In genomic region chr12:87656311-87656710, GRCh38 we compare ENCODE assay signal across 15 cellular contexts.
A peak's percentile ranks its signal among the peaks of the same experiment; 100 is the strongest.
DNase-seq lines count a peak whose midpoint lies in the region; ATAC-seq and TF ChIP-seq lines count a peak whose summit lies in the region.
"Had no signal": no experiment of that assay in that cellular context is flagged by ENCODE, and none has a peak within 500 bp of the region (broad histone marks: within the 10 kb centered on the region; RNA-seq: fewer than 3 reads in every experiment).

No MANE protein-coding gene starts in this region.

- WGBS in transverse colon (ENCODE audit: low coverage in 1 of 2), 2 donors, result 81 to 100% methylated on average over 1 of the region's 1 CpG

- no peaks in the 10 kb centered on the region for H3K36me3 Mint-ChIP-seq in central memory CD8-positive, alpha-beta T cell (ENCODE audit: insufficient read depth)
- no peaks in the 10 kb centered on the region for H3K36me3 Mint-ChIP-seq in neural progenitor cell
- H3K36me3 Mint-ChIP-seq: CD14-positive monocyte; CD8-positive, alpha-beta T cell had no signal

- no peak overlapping the region for H3K4me3 Mint-ChIP-seq in central memory CD8-positive, alpha-beta T cell
- H3K4me3 Mint-ChIP-seq in neural progenitor cell, result no peak overlapping the region
- H3K4me3 Mint-ChIP-seq: CD14-positive monocyte; CD8-positive, alpha-beta T cell had no signal

- no peaks in the 10 kb centered on the region for H3K27me3 Mint-ChIP-seq in central memory CD8-positive, alpha-beta T cell
- H3K27me3 Mint-ChIP-seq in neural progenitor cell (ENCODE audit: insufficient read depth, low read depth), result no peaks in the 10 kb centered on the region

- H3K9me3 ChIP-seq in neural progenitor cell (ENCODE audit: low read depth), result no peaks in the 10 kb centered on the region
- no peaks in the 10 kb centered on the region for H3K9me3 ChIP-seq in transverse colon
- H3K9me3 ChIP-seq in MM.1S (replicated peaks; ENCODE audit: insufficient read depth, low read length), result no peaks in the 10 kb centered on the region
- H3K9me3 ChIP-seq: Caco-2 had no signal

- intact Hi-C loops in transverse colon (cut with DNase I; ENCODE audit: low total_unique reads), result no loop called here

- no peaks in the 10 kb centered on the region for H3K36me3 ChIP-seq in neural progenitor cell
- no peaks in the 10 kb centered on the region for H3K36me3 ChIP-seq in transverse colon
- H3K36me3 ChIP-seq in MM.1S (replicated peaks; ENCODE audit: insufficient read depth, low read length), result no peaks in the 10 kb centered on the region

- peak overlapping the region; percentile 65 for H3K27ac Mint-ChIP-seq in central memory CD8-positive, alpha-beta T cell (ENCODE audit: low read depth)
- H3K27ac Mint-ChIP-seq in neural progenitor cell, result no peak overlapping the region
- H3K27ac Mint-ChIP-seq: CD14-positive monocyte; CD8-positive, alpha-beta T cell had no signal

- H3K9me3 Mint-ChIP-seq in central memory CD8-positive, alpha-beta T cell, result peaks cover 9% of the 10 kb centered on the region
- H3K9me3 Mint-ChIP-seq in neural progenitor cell, result no peaks in the 10 kb centered on the region
- H3K9me3 Mint-ChIP-seq: CD8-positive, alpha-beta T cell had no signal

- H3K27ac ChIP-seq in neural progenitor cell (no peak overlapping the region), transverse colon (no peak overlapping the region), MM.1S (ENCODE audit: low read length) (no peak overlapping the region)
- H3K27ac ChIP-seq: 22Rv1, GM23248, HL-60 had no signal

- no peak for TF ChIP-seq CTCF in neural progenitor cell (IDR thresholded peaks at IDR 0.05)
- TF ChIP-seq CTCF in transverse colon (IDR thresholded peaks at IDR 0.05), result no peak
- TF ChIP-seq CTCF in MM.1S (IDR thresholded peaks at IDR 0.05; ENCODE audit: low read length), result no peak

- TF ChIP-seq POLR2A in transverse colon (IDR thresholded peaks at IDR 0.05), result no peak

- DNase-seq in DMS53 (lab: John Stamatoyannopoulos, UW) (peak; percentile 33), DMS53 treated with DMSO at 0.1 percent for 48 hours (lab: John Stamatoyannopoulos, UW; ENCODE audit: unreplicated experiment) (no peak), left kidney (ENCODE audit: low read depth, low spot score) (peak; percentile 66), neural progenitor cell (ENCODE audit: low spot score) (peak; percentile 29), transverse colon (no peak), MM.1S (no peak), COLO668 (lab: John Stamatoyannopoulos, UW; ENCODE audit: unreplicated experiment) (no peak)
- DNase-seq in central memory CD8-positive, alpha-beta T cell (ENCODE audit: low spot score in 2 of 2), result no peak
- DNase-seq: Caco-2; CD8-positive, alpha-beta T cell; GM23248; H7 had no signal

- H3K79me2 ChIP-seq in neural progenitor cell (ENCODE audit: low read depth) (no peaks in the 10 kb centered on the region), MM.1S (ENCODE audit: low read length) (no peaks in the 10 kb centered on the region)

- H4K20me1 ChIP-seq in neural progenitor cell (ENCODE audit: low read depth) (no peaks in the 10 kb centered on the region), MM.1S (ENCODE audit: insufficient read depth, low read length) (no peaks in the 10 kb centered on the region)

- peaks cover 3% of the 10 kb centered on the region for H3K4me1 Mint-ChIP-seq in central memory CD8-positive, alpha-beta T cell
- peaks cover 8% of the 10 kb centered on the region for H3K4me1 Mint-ChIP-seq in neural progenitor cell
- H3K4me1 Mint-ChIP-seq: CD14-positive monocyte had no signal

- H3K27me3 ChIP-seq in neural progenitor cell (no peaks in the 10 kb centered on the region), transverse colon (no peaks in the 10 kb centered on the region), MM.1S (replicated peaks; ENCODE audit: insufficient read depth, low read length) (no peaks in the 10 kb centered on the region)

- H3K9me2 ChIP-seq in MM.1S (replicated peaks; ENCODE audit: insufficient read depth, low read length), result no peaks in the 10 kb centered on the region

- H3K4me3 ChIP-seq in neural progenitor cell (no peak overlapping the region), transverse colon (no peak overlapping the region), MM.1S (ENCODE audit: low read length) (no peak overlapping the region)
- H3K4me3 ChIP-seq: GM23248 had no signal

- H3K4me2 ChIP-seq in neural progenitor cell (no peak overlapping the region), MM.1S (ENCODE audit: low read depth, low read length) (no peak overlapping the region)

- in situ Hi-C loops in transverse colon (cut with MboI; ENCODE audit: low pct_ligation_motif_present in 1 of 4, low pct_unique_long_range_greater_than_20kb in 1 of 4, low sequenced_read_pairs in 3 of 4), result loop anchor here in 1 of 4 donors (25.0 kb wide), 1 partner anchor 394 kb away; no protein-coding TSS in a partner anchor

- H2AFZ ChIP-seq in neural progenitor cell (replicated peaks), result no peak overlapping the region
- no peak overlapping the region for H2AFZ ChIP-seq in MM.1S (ENCODE audit: low read length)
- H2AFZ ChIP-seq: GM23248 had no signal

- H3K4me1 ChIP-seq in neural progenitor cell, result peaks cover 7% of the 10 kb centered on the region
- H3K4me1 ChIP-seq in transverse colon, result peaks cover 0 to 1% (median under 1%) of the 10 kb centered on the region in 4 donors
- H3K4me1 ChIP-seq in MM.1S (ENCODE audit: low read length), result no peaks in the 10 kb centered on the region
- H3K4me1 ChIP-seq: Caco-2 had no signal

- no peak for ATAC-seq in central memory CD8-positive, alpha-beta T cell (replicated peaks; ENCODE audit: extremely low read depth, poor library complexity, severe bottlenecking)
- ATAC-seq: CD8-positive, alpha-beta T cell had no signal

- H3F3A ChIP-seq in neural progenitor cell (ENCODE audit: low read depth) (no peaks in the 10 kb centered on the region), MM.1S (ENCODE audit: insufficient read depth, low read length) (no peaks in the 10 kb centered on the region)

- no peak for TF ChIP-seq EP300 in transverse colon (IDR thresholded peaks at IDR 0.05; ENCODE audit: low read depth)

- no peak overlapping the region for H3K9ac ChIP-seq in neural progenitor cell
- no peak overlapping the region for H3K9ac ChIP-seq in MM.1S (ENCODE audit: low read length)
- H3K9ac ChIP-seq: GM23248 had no signal

Comparison
In these comparisons a context has a peak if more than half of its experiments do, and no peak if none do; other contexts are left out.
1. DNase-seq: peak in DMS53 (single experiment), left kidney (single experiment) and neural progenitor cell (single experiment); none in DMS53 treated with DMSO at 0.1 percent for 48 hours (single experiment), central memory CD8-positive, alpha-beta T cell (0 of 2), transverse colon (single experiment), MM.1S (single experiment) and COLO668 (single experiment).